8 cellular contexts compared by ENCODE assay signal in genomic region chr10:21523557-21524008, GRCh38. TPM values are rescaled to one million over a fixed set of nuclear protein-coding genes. Genes with fewer than 3 reads are reported as not detected.
DNase-seq lines count a peak whose midpoint lies in the region; ATAC-seq, FAIRE-seq and TF ChIP-seq lines count a peak whose summit lies in the region.
"Had no signal": no experiment of that assay in that cellular context is flagged by ENCODE, and none has a peak within 500 bp of the region (broad histone marks: within the 10 kb centered on the region; RNA-seq: fewer than 3 reads in every experiment).

No MANE protein-coding gene starts in this region.

- peaks cover 2% of the 10 kb centered on the region for H3K36me3 Mint-ChIP-seq in activated CD4-positive, alpha-beta T cell treated with anti-CD3 and anti-CD28 coated beads, Interleukin-2, amount 10 ng/mL, durations not matched to agents 24 days and 14 days (ENCODE audit: low read depth)

- peaks cover 53% of the 10 kb centered on the region for H3K27me3 Mint-ChIP-seq in activated CD4-positive, alpha-beta T cell treated with anti-CD3 and anti-CD28 coated beads, Interleukin-2, amount 10 ng/mL, durations not matched to agents 24 days and 14 days

- no peak for TF ChIP-seq CTCF in HFF-Myc (IDR thresholded peaks at IDR 0.05; ENCODE audit: low read depth, low read length, missing control alignments)

- peaks cover 3% of the 10 kb centered on the region for H3K27me3 ChIP-seq in rectal smooth muscle tissue (ENCODE audit: control insufficient read depth, insufficient read depth, low read length)
- H3K27me3 ChIP-seq: SJSA1 had no signal

- peaks cover 6% of the 10 kb centered on the region for H3K4me1 ChIP-seq in rectal smooth muscle tissue (ENCODE audit: control insufficient read depth, insufficient read depth, low read length)

- H3K36me3 ChIP-seq in rectal smooth muscle tissue (ENCODE audit: control insufficient read depth, insufficient read depth, low read length) = no peaks in the 10 kb centered on the region
- H3K36me3 ChIP-seq: SJSA1 had no signal

- no peak for FAIRE-seq in RCC 7860 (lab: Jason Lieb, UNC)

- ATAC-seq in HG02870 (IDR thresholded peaks at IDR 0.05; ENCODE audit: unreplicated experiment) = no peak

- peaks cover 47% of the 10 kb centered on the region for H3K4me1 Mint-ChIP-seq in activated CD4-positive, alpha-beta T cell treated with anti-CD3 and anti-CD28 coated beads, Interleukin-2, amount 10 ng/mL, durations not matched to agents 24 days and 14 days

- H3K4me3 ChIP-seq in HFF-Myc (replicated peaks; ENCODE audit: low read depth, low read length) = peak overlapping the region; percentile 58; the same call in 1 of the 2 replicates
- no peak overlapping the region for H3K4me3 ChIP-seq in rectal smooth muscle tissue (ENCODE audit: low read length)
- H3K4me3 ChIP-seq: SJSA1 had no signal

- intact Hi-C loops in activated CD4-positive, alpha-beta T cell treated with anti-CD3 and anti-CD28 coated beads, Interleukin-2, amount 10 ng/mL, durations not matched to agents 24 days and 14 days (cut with micrococcal nuclease) = loop anchor here (10.0 kb wide), 1 partner anchor 911 kb away; no protein-coding TSS in a partner anchor

- H3K9me3 Mint-ChIP-seq in activated CD4-positive, alpha-beta T cell treated with anti-CD3 and anti-CD28 coated beads, Interleukin-2, amount 10 ng/mL, durations not matched to agents 24 days and 14 days = no peaks in the 10 kb centered on the region

- DNase-seq in HFF-Myc (ENCODE audit: extremely low read depth, low read depth) = peak; percentile 68
- peak; percentile 39 for DNase-seq in NCI-H524 treated with DMSO at 0.1 percent for 48 hours (lab: John Stamatoyannopoulos, UW)
- DNase-seq in fibroblast of gingiva (ENCODE audit: low read depth) = peak; percentile 35
- no peak for DNase-seq in activated CD4-positive, alpha-beta T cell treated with anti-CD3 and anti-CD28 coated beads, Interleukin-2, amount 10 ng/mL, durations not matched to agents 24 days and 14 days
- DNase-seq in RCC 7860 (ENCODE audit: low spot score) = no peak

- no peak overlapping the region for H3K9ac ChIP-seq in rectal smooth muscle tissue (ENCODE audit: low read length)

- no peak overlapping the region for H3K27ac Mint-ChIP-seq in activated CD4-positive, alpha-beta T cell treated with anti-CD3 and anti-CD28 coated beads, Interleukin-2, amount 10 ng/mL, durations not matched to agents 24 days and 14 days

- H3K4me3 Mint-ChIP-seq in activated CD4-positive, alpha-beta T cell treated with anti-CD3 and anti-CD28 coated beads, Interleukin-2, amount 10 ng/mL, durations not matched to agents 24 days and 14 days = no peak overlapping the region

- H3K27ac ChIP-seq in rectal smooth muscle tissue (ENCODE audit: low read depth, low read length) = peak overlapping the region; percentile 99
- H3K27ac ChIP-seq: SJSA1 had no signal

RNA-seq across cellular contexts. Expression of gene SKIDA1, which starts 1.9 kb away (rescaled TPM):
- 0.02 and 0.16 TPM in 2 replicates for total RNA-seq in activated CD4-positive, alpha-beta T cell treated with anti-CD3 and anti-CD28 coated beads, Interleukin-2, amount 10 ng/mL, durations not matched to agents 24 days and 14 days

RNA-seq across cellular contexts. Expression of gene MLLT10, which starts 10.4 kb away (rescaled TPM):
- total RNA-seq in activated CD4-positive, alpha-beta T cell treated with anti-CD3 and anti-CD28 coated beads, Interleukin-2, amount 10 ng/mL, durations not matched to agents 24 days and 14 days = 40.2 and 42.0 TPM in 2 replicates

Comparison
In these comparisons a context has a peak if more than half of its experiments do, and no peak if none do; other contexts are left out.
1. DNase-seq: peak in HFF-Myc (single experiment), NCI-H524 treated with DMSO at 0.1 percent for 48 hours (single experiment) and fibroblast of gingiva (single experiment); none in activated CD4-positive, alpha-beta T cell treated with anti-CD3 and anti-CD28 coated beads, Interleukin-2, amount 10 ng/mL, durations not matched to agents 24 days and 14 days (single experiment) and RCC 7860 (single experiment).